In the genomic region with DNA sequence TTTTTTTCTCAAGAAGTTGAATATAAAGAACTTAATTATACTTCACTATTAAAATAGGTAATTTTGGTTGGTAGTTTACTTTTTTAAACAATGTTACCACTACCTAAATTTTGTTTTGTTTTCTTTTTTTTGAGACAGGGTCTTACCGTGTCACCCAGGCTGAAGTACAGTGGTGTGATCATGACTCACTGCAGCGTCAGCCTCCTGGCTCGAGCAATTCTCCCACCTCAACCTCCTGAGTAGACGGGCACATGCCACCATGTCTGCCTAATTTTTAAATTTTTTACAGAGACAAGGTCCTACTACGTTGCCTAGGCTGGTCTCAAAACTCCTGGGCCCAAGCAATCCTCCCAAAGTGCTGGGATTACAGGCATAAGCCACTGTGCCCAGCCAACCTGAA, we compare ENCODE assay signal across 29 cellular contexts. TPM values are rescaled to one million over a fixed set of nuclear protein-coding genes. Genes with fewer than 3 reads are reported as not detected.
DNase-seq lines count a peak whose midpoint lies in the region; ATAC-seq and TF ChIP-seq lines count a peak whose summit lies in the region.
"Had no signal": no experiment of that assay in that cellular context is flagged by ENCODE, and none has a peak within 500 bp of the region (broad histone marks: within the 10 kb centered on the region; RNA-seq: fewer than 3 reads in every experiment).

No MANE protein-coding gene starts in this region.

- H3K9me3 ChIP-seq in CD4-positive, alpha-beta memory T cell (ENCODE audit: control insufficient read depth in 1 of 2, low read length in 2 of 2) = no peaks in the 10 kb centered on the region
- H3K9me3 ChIP-seq: A549, adrenal gland, left ventricle myocardium inferior, MG63, psoas muscle, thoracic aorta had no signal

- in situ Hi-C loops in brain microvascular endothelial cell (cut with HindIII; ENCODE audit: low pct_ligation_motif_present, low sequenced_read_pairs) = no loop called here

- no peaks in the 10 kb centered on the region for H3K9me3 Mint-ChIP-seq in CD4-positive, alpha-beta memory T cell
- H3K9me3 Mint-ChIP-seq: activated CD4-positive, alpha-beta T cell treated with anti-CD3 and anti-CD28 coated beads, Interleukin-2, amount 10 ng/mL, durations not matched to agents 7 days and 5 days; activated T-cell treated with anti-CD3 and anti-CD28 coated beads, Interleukin-2, amount 50 U/mL, for 4 hours; CD8-positive, alpha-beta memory T cell; GM23338; naive thymus-derived CD4-positive, alpha-beta T cell; stimulated activated naive CD8-positive, alpha-beta T cell treated with anti-CD3 and anti-CD28 coated beads, Interleukin-15, Interleukin-2, amounts not matched to agents 100 ng/mL and 50 ng/mL, for 24 hours had no signal

- no peaks in the 10 kb centered on the region for H3K27me3 ChIP-seq in brain microvascular endothelial cell (replicated peaks)
- no peaks in the 10 kb centered on the region for H3K27me3 ChIP-seq in CD4-positive, alpha-beta memory T cell (ENCODE audit: insufficient read depth, low read length)
- H3K27me3 ChIP-seq: adrenal gland, dorsolateral prefrontal cortex, MG63 had no signal

- TF ChIP-seq CTCF in brain microvascular endothelial cell (IDR thresholded peaks at IDR 0.05; ENCODE audit: low read depth, low read length, missing control alignments) = no peak

- no peak for ATAC-seq in sciatic nerve
- ATAC-seq: A549; activated T-cell treated with anti-CD3 and anti-CD28 coated beads, Interleukin-2, amount 50 U/mL, for 4 hours; GM23338; naive thymus-derived CD4-positive, alpha-beta T cell; psoas muscle had no signal

- H3K27me3 Mint-ChIP-seq in CD4-positive, alpha-beta memory T cell = no peaks in the 10 kb centered on the region
- H3K27me3 Mint-ChIP-seq: activated CD4-positive, alpha-beta T cell treated with anti-CD3 and anti-CD28 coated beads, Interleukin-2, amount 10 ng/mL, durations not matched to agents 7 days and 5 days; CD8-positive, alpha-beta memory T cell; naive thymus-derived CD4-positive, alpha-beta T cell; stimulated activated naive CD8-positive, alpha-beta T cell treated with anti-CD3 and anti-CD28 coated beads, Interleukin-15, Interleukin-2, amounts not matched to agents 100 ng/mL and 50 ng/mL, for 24 hours had no signal

- peaks cover 22% of the 10 kb centered on the region for H3K36me3 ChIP-seq in brain microvascular endothelial cell (replicated peaks)
- H3K36me3 ChIP-seq in CD4-positive, alpha-beta memory T cell (ENCODE audit: insufficient read depth, low read length) = peaks cover 31% of the 10 kb centered on the region

- peaks cover 22% of the 10 kb centered on the region for H3K4me1 ChIP-seq in CD4-positive, alpha-beta memory T cell (ENCODE audit: insufficient read depth, low read length)
- H3K4me1 ChIP-seq: A549 had no signal

- H3K27ac Mint-ChIP-seq in CD4-positive, alpha-beta memory T cell = no peak overlapping the region
- H3K27ac Mint-ChIP-seq: activated CD4-positive, alpha-beta T cell treated with anti-CD3 and anti-CD28 coated beads, Interleukin-2, amount 10 ng/mL, durations not matched to agents 7 days and 5 days; GM23338; naive thymus-derived CD4-positive, alpha-beta T cell; stimulated activated naive CD8-positive, alpha-beta T cell treated with anti-CD3 and anti-CD28 coated beads, Interleukin-15, Interleukin-2, amounts not matched to agents 100 ng/mL and 50 ng/mL, for 24 hours had no signal

- POLR2A ChIA-PET in CD4-positive, alpha-beta memory T cell (lab: Charles Lee; ENCODE audit: partially characterized antibody) = no interaction called here

- H3K27ac ChIP-seq in brain microvascular endothelial cell = peak overlapping the region; percentile 60
- no peak overlapping the region for H3K27ac ChIP-seq in CD4-positive, alpha-beta memory T cell (ENCODE audit: low read depth, low read length)
- H3K27ac ChIP-seq: dorsolateral prefrontal cortex, left ventricle myocardium inferior, psoas muscle, thoracic aorta had no signal

- CTCF ChIA-PET in CD4-positive, alpha-beta memory T cell (lab: Charles Lee; ENCODE audit: partially characterized antibody) = no interaction called here

- H3K4me3 ChIP-seq in brain microvascular endothelial cell (ENCODE audit: low read depth, low read length) = no peak overlapping the region
- no peak overlapping the region for H3K4me3 ChIP-seq in CD4-positive, alpha-beta memory T cell (ENCODE audit: low read length in 2 of 2)
- H3K4me3 ChIP-seq: A549, adrenal gland, dorsolateral prefrontal cortex, GM23338, left ventricle myocardium inferior, MG63, psoas muscle, thoracic aorta had no signal

- peak; percentile 59 for DNase-seq in A172 (ENCODE audit: low spot score)
- peak; percentile 86 for DNase-seq in HT1080 (ENCODE audit: low read depth)
- DNase-seq in brain microvascular endothelial cell = peak; percentile 66
- peak; percentile 60 for DNase-seq in iris pigment epithelial cell (ENCODE audit: low read depth)
- no peak for DNase-seq in CD4-positive, alpha-beta memory T cell
- no peak for DNase-seq in SW480 (ENCODE audit: low spot score)
- no peak for DNase-seq in sciatic nerve (ENCODE audit: low spot score)
- no peak for DNase-seq in SHP77 treated with DMSO at 0.1 percent for 48 hours (lab: John Stamatoyannopoulos, UW)
- DNase-seq: activated CD4-positive, alpha-beta T cell treated with anti-CD3 and anti-CD28 coated beads, Interleukin-2, amount 10 ng/mL, durations not matched to agents 7 days and 5 days; activated naive CD4-positive, alpha-beta T cell; activated T-cell treated with anti-CD3 and anti-CD28 coated beads, Interleukin-2, amount 50 U/mL, for 4 hours; CD8-positive, alpha-beta memory T cell; DMS 273 treated with DMSO at 0.1 percent for 48 hours; dorsolateral prefrontal cortex; left ventricle myocardium inferior; MG63; midbrain; naive thymus-derived CD4-positive, alpha-beta T cell; NCI-H2081; NCI-H345; NCI-H748 treated with DMSO at 0.1 percent for 48 hours; nucleus accumbens; psoas muscle; T-helper 9 cell had no signal

- intact Hi-C loops in CD4-positive, alpha-beta memory T cell (cut with micrococcal nuclease) = no loop called here
- intact Hi-C loops in sciatic nerve (cut with DNase I) = no loop called here

- peaks cover 18 to 31% (median 23%) of the 10 kb centered on the region in 4 donors for H3K4me1 Mint-ChIP-seq in CD4-positive, alpha-beta memory T cell
- H3K4me1 Mint-ChIP-seq: GM23338 had no signal

- H3K36me3 Mint-ChIP-seq in CD4-positive, alpha-beta memory T cell = peaks cover 14 to 76% of the 10 kb centered on the region in 2 donors

- H3K4me3 Mint-ChIP-seq in CD4-positive, alpha-beta memory T cell = no peak overlapping the region
- H3K4me3 Mint-ChIP-seq: activated CD4-positive, alpha-beta T cell treated with anti-CD3 and anti-CD28 coated beads, Interleukin-2, amount 10 ng/mL, durations not matched to agents 7 days and 5 days; activated T-cell treated with anti-CD3 and anti-CD28 coated beads, Interleukin-2, amount 50 U/mL, for 4 hours; CD8-positive, alpha-beta memory T cell; GM23338; stimulated activated naive CD8-positive, alpha-beta T cell treated with anti-CD3 and anti-CD28 coated beads, Interleukin-15, Interleukin-2, amounts not matched to agents 100 ng/mL and 50 ng/mL, for 24 hours had no signal

RNA-seq across cellular contexts. Expression of a gene that starts 17.6 kb away (rescaled TPM):
- 35.6 and 61.5 TPM in 2 replicates for total RNA-seq in A172 (2014; rRNA removed; shearing (Covaris generic))
- total RNA-seq in HT1080 (2014; rRNA removed; shearing (Covaris generic)) = 33.5 and 137 TPM in 2 replicates
- polyA plus RNA-seq in HT1080 (2015; cell fraction: cytosol; rRNA removed) = 140 and 146 TPM in 2 replicates
- polyA plus RNA-seq in HT1080 (2015; cell fraction: nucleus; rRNA removed) = 84.7 and 186 TPM in 2 replicates
- 100 to 1,000 TPM; 145 to 148 TPM for total RNA-seq in CD4-positive, alpha-beta memory T cell
- 100 to 1,000 TPM; 242 to 272 TPM for polyA plus RNA-seq in CD4-positive, alpha-beta memory T cell
- 130 TPM for total RNA-seq in sciatic nerve

RNA-seq across cellular contexts. Expression of a gene that starts 17.8 kb away (rescaled TPM):
- total RNA-seq in A172 (2014; rRNA removed; shearing (Covaris generic)) = 13.2 and 27.3 TPM in 2 replicates
- total RNA-seq in HT1080 (2014; rRNA removed; shearing (Covaris generic)) = 7.4 and 7.9 TPM in 2 replicates
- polyA plus RNA-seq in HT1080 (2015; cell fraction: cytosol; rRNA removed) = 6.9 and 9.6 TPM in 2 replicates
- polyA plus RNA-seq in HT1080 (2015; cell fraction: nucleus; rRNA removed) = 8.9 and 11.4 TPM in 2 replicates
- total RNA-seq in CD4-positive, alpha-beta memory T cell = 10 to 100 TPM; 18.8 to 21.1 TPM
- 1 to 10 TPM; 4.1 to 7.0 TPM for polyA plus RNA-seq in CD4-positive, alpha-beta memory T cell
- total RNA-seq in sciatic nerve = 18.5 TPM

RNA-seq across cellular contexts. Expression of a gene that starts 22.1 kb away (rescaled TPM):
- total RNA-seq in A172 (2014; rRNA removed; shearing (Covaris generic)) = 7.5 and 12.1 TPM in 2 replicates
- total RNA-seq in HT1080 (2014; rRNA removed; shearing (Covaris generic)) = 16.6 and 24.4 TPM in 2 replicates
- polyA plus RNA-seq in HT1080 (2015; cell fraction: cytosol; rRNA removed) = 11.0 and 13.0 TPM in 2 replicates
- 31.0 and 32.5 TPM in 2 replicates for polyA plus RNA-seq in HT1080 (2015; cell fraction: nucleus; rRNA removed)
- 10 to 100 TPM; 14.0 to 15.7 TPM for total RNA-seq in CD4-positive, alpha-beta memory T cell
- under 1 TPM; 0.64 to 0.76 TPM for polyA plus RNA-seq in CD4-positive, alpha-beta memory T cell
- total RNA-seq in sciatic nerve = 7.5 TPM

Comparison
In these comparisons a context has a peak if more than half of its experiments do, and no peak if none do; other contexts are left out.
1. DNase-seq: peak in A172 (single experiment), HT1080 (single experiment), brain microvascular endothelial cell (single experiment) and iris pigment epithelial cell (single experiment); none in CD4-positive, alpha-beta memory T cell (0 of 5), SW480 (single experiment), sciatic nerve (single experiment) and SHP77 treated with DMSO at 0.1 percent for 48 hours (single experiment).